In the genomic region with DNA sequence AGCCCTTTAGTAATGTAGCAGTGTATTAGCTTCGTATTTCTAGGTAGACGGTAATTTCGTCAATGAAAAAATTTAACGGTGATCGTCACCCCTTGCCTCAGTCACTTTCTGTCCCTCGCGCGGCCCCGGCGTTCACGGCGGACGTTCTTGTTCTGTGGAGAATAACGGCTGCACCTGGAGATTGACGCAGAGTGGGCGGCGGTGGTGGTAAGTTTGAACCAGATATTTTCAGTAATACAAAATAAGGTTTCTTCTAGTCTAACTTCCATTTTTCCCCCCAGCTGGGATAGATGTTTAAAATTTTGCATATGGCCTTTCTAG, we compare ENCODE assay signal across 8 cellular contexts.
DNase-seq lines count a peak whose midpoint lies in the region; ATAC-seq and TF ChIP-seq lines count a peak whose summit lies in the region.

No MANE protein-coding gene starts in this region.

- in situ Hi-C loops in brain microvascular endothelial cell (cut with HindIII; ENCODE audit: low pct_ligation_motif_present, low sequenced_read_pairs) = no loop called here

- peaks cover 68% of the 10 kb centered on the region for H3K9me3 ChIP-seq in NT2/D1 (ENCODE audit: insufficient read depth, low read length)

- CTCF ChIA-PET in AG04449 (lab: Yijun Ruan, JAX) = interaction anchor here (0.7 to 1.3 kb wide), 2 partner anchors 50 kb away, joined by 3 to 4 read pairs; a partner anchor contains a TSS

- ATAC-seq in GM19328 (IDR thresholded peaks at IDR 0.05; ENCODE audit: unreplicated experiment) = peak; percentile 3

- H3K4me3 ChIP-seq in AG04449 (ENCODE audit: low read depth, low read length) (peak overlapping the region; percentile 93), NT2/D1 (ENCODE audit: insufficient read length, low read depth) (peak overlapping the region; percentile 95), brain microvascular endothelial cell (ENCODE audit: low read depth, low read length) (peak overlapping the region; percentile 88)

- TF ChIP-seq CTCF in AG04449 (IDR thresholded peaks at IDR 0.05; ENCODE audit: insufficient read depth, low read length, missing control alignments) = no peak
- TF ChIP-seq CTCF in brain microvascular endothelial cell (IDR thresholded peaks at IDR 0.05; ENCODE audit: low read depth, low read length, missing control alignments) = no peak

- H3K36me3 ChIP-seq in NT2/D1 (ENCODE audit: insufficient read depth, insufficient read length, low read length) (peaks cover 52% of the 10 kb centered on the region), brain microvascular endothelial cell (replicated peaks) (peaks cover 9% of the 10 kb centered on the region)

- H3K27me3 ChIP-seq in NT2/D1 (ENCODE audit: insufficient read depth, insufficient read length) = no peaks in the 10 kb centered on the region
- no peaks in the 10 kb centered on the region for H3K27me3 ChIP-seq in brain microvascular endothelial cell (replicated peaks)
- H3K27me3 ChIP-seq in layer of hippocampus (ENCODE audit: control insufficient read depth, insufficient read depth, low read length) = no peaks in the 10 kb centered on the region

- H3K4me1 ChIP-seq in NT2/D1 (ENCODE audit: insufficient read depth, insufficient read length) = no peaks in the 10 kb centered on the region

- H3K27ac ChIP-seq in brain microvascular endothelial cell (peak overlapping the region; percentile 92), layer of hippocampus (ENCODE audit: low read depth, low read length) (peak overlapping the region; percentile 97)

- peak overlapping the region; percentile 94 for H3K9ac ChIP-seq in NT2/D1 (ENCODE audit: insufficient read length, low read depth)

- POLR2A ChIA-PET in AG04449 (lab: Yijun Ruan, JAX) = interaction anchor here (1.2 to 1.4 kb wide), 2 partner anchors 51 kb away, joined by 4 to 5 read pairs; a partner anchor contains a TSS

- DNase-seq in AG04449 (ENCODE audit: low read depth, low spot score) (no peak), NT2/D1 (ENCODE audit: low read depth, low spot score) (no peak), brain microvascular endothelial cell (no peak), epidermal melanocyte (ENCODE audit: insufficient read length, low spot score) (no peak), glomerular visceral epithelial cell (ENCODE audit: extremely low spot score) (no peak)
- DNase-seq in stimulated activated CD8-positive, alpha-beta memory T cell treated with anti-CD3 and anti-CD28 coated beads, Interleukin-7, amount 100 ng/mL, for 24 hours (ENCODE audit: low read depth) = peak; percentile 4
